In the genomic region with DNA sequence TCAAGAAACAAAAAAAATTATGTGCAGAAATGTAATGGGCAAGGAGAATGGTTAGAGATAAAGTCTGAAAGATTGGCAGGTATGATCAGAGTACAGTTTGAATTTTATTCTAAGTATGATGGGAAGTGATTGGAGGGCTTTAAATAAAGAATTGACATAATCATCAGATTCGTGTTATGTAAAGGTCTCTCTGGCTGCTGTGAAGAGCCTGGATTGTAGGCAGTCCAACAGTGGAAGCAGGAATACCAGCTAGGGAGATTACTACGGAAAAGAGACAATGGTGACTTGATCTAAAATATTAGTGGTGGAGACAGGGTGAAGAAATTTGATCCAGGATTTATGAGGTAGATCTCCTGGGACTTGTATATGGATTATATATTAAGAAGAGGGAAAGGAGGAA, we compare ENCODE assay signal across 20 cellular contexts.
DNase-seq lines count a peak whose midpoint lies in the region; ATAC-seq and FAIRE-seq lines count a peak whose summit lies in the region.
"Had no signal": no experiment of that assay in that cellular context is flagged by ENCODE, and none has a peak within 500 bp of the region (broad histone marks: within the 10 kb centered on the region; RNA-seq: fewer than 3 reads in every experiment).

No MANE protein-coding gene starts in this region.

- intact Hi-C loops in Right ventricle myocardium superior (cut with DNase I) (loop anchor here (2.0 to 10.0 kb wide), 3 partner anchors 189 to 477 kb away; no protein-coding TSS in a partner anchor), cardiac septum (cut with DNase I) (loop anchor here (5.0 to 10.0 kb wide), 2 partner anchors 189 to 317 kb away; no protein-coding TSS in a partner anchor), left ventricle myocardium superior (cut with micrococcal nuclease) (no loop called here)

- DNase-seq in Right ventricle myocardium superior (no peak), cardiac septum (ENCODE audit: low spot score) (no peak), cerebellar cortex (ENCODE audit: low spot score) (peak; percentile 26), left ventricle myocardium superior (no peak), NCI-H748 treated with DMSO at 0.1 percent for 48 hours (lab: John Stamatoyannopoulos, UW) (no peak), T-helper 9 cell (no peak)
- DNase-seq: Caco-2; CD4-positive, CD25-positive, alpha-beta regulatory T cell; CD8-positive, alpha-beta T cell; DMS153; DND-41; H7; HCEC 1CT had no signal

- peak; percentile 5 for FAIRE-seq in islet of Langerhans (lab: Jason Lieb, UNC)
- FAIRE-seq: A204.1, G401.6, GM12878, GM19239, H1 had no signal

- ATAC-seq in Right ventricle myocardium superior (ENCODE audit: poor library complexity) (peak; percentile 62), left ventricle myocardium superior (peak; percentile 65), HG02798 (IDR thresholded peaks at IDR 0.05; ENCODE audit: poor library complexity, unreplicated experiment) (no peak)
- ATAC-seq: CD8-positive, alpha-beta T cell; GM12878 had no signal
